9 cellular contexts compared by ENCODE assay signal in the genomic region with DNA sequence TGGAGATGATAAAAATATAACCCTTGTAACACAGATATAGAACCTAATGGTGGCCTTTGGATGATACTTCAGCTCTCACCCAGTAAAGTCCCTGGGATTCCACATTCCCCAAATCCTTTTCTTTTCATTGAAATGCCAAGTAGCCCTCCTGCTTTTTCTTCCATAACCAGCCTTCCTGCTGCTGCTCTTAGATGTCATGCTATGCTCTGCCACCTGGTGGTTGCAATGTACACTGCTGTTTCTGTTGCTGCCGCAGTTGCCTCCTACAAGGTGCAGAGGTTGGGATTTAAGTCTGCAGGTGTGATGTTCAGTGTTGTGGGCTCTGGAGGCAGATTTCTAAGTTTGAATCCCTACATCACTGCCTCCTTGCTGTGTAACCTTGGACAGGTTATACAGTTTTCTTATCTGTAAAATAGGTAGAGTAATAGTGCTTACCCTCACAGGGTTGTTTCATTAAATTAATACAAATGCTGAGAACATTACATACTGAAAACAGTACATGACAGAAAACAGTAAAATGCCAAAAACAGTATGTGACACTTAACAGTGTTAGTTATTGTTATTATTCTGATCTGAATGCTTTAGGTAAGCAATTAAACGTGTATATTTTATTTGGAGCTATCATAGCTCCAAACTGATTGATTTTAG.
DNase-seq lines count a peak whose midpoint lies in the region; ATAC-seq and TF ChIP-seq lines count a peak whose summit lies in the region.
"Had no signal": no experiment of that assay in that cellular context is flagged by ENCODE, and none has a peak within 500 bp of the region (broad histone marks: within the 10 kb centered on the region; RNA-seq: fewer than 3 reads in every experiment).

No MANE protein-coding gene starts in this region.

- peak; percentile 59 to 70 (median 63) for DNase-seq in CD4-positive, alpha-beta memory T cell
- DNase-seq in KG1 (lab: John Stamatoyannopoulos, UW) (peak; percentile 13), PC-9 (peak; percentile 57 to 74), fibroblast of mammary gland (ENCODE audit: low read depth) (peak; percentile 82)
- DNase-seq in activated T-cell treated with anti-CD3 and anti-CD28 coated beads, Interleukin-2, amount 50 U/mL, for 24 hours, result peak; percentile 75
- DNase-seq in stimulated activated naive CD8-positive, alpha-beta T cell treated with anti-CD3 and anti-CD28 coated beads, Interleukin-15, amount 100 ng/mL, for 72 hours, result peak; percentile 57 to 68

- no peak for TF ChIP-seq EP300 in neural cell (conservative IDR thresholded peaks at IDR 0.05; ENCODE audit: poor library complexity, severe bottlenecking)

- peak; percentile 80 for TF ChIP-seq RAD21 in neural cell (conservative IDR thresholded peaks at IDR 0.05)

- H3K27ac Mint-ChIP-seq in CD4-positive, alpha-beta memory T cell, result no peak overlapping the region
- H3K27ac Mint-ChIP-seq in activated T-cell treated with anti-CD3 and anti-CD28 coated beads, Interleukin-2, amount 50 U/mL, for 24 hours, result no peak overlapping the region
- no peak overlapping the region for H3K27ac Mint-ChIP-seq in stimulated activated naive CD8-positive, alpha-beta T cell treated with anti-CD3 and anti-CD28 coated beads, Interleukin-15, amount 100 ng/mL, for 72 hours
- H3K27ac Mint-ChIP-seq: T-helper 1 cell treated with Interleukin-12 subunit alpha and Interleukin-12 subunit beta and Interleukin-4 antibody, amounts not matched to agents 30 μg/mL and 1 μg/mL, for 36 hours had no signal

- peaks cover 20% of the 10 kb centered on the region; the same call in 1 of the 2 replicates for H4K20me1 ChIP-seq in PC-9 (ENCODE audit: insufficient read depth)
- no peaks in the 10 kb centered on the region for H4K20me1 ChIP-seq in neural cell (ENCODE audit: insufficient read depth)

- peaks cover 4% of the 10 kb centered on the region for H3K4me1 ChIP-seq in CD4-positive, alpha-beta memory T cell (ENCODE audit: insufficient read depth, low read length)
- no peaks in the 10 kb centered on the region for H3K4me1 ChIP-seq in PC-9 (replicated peaks; ENCODE audit: insufficient read depth)

- H3K27me3 Mint-ChIP-seq in CD4-positive, alpha-beta memory T cell, result no peaks in the 10 kb centered on the region
- no peaks in the 10 kb centered on the region for H3K27me3 Mint-ChIP-seq in activated T-cell treated with anti-CD3 and anti-CD28 coated beads, Interleukin-2, amount 50 U/mL, for 24 hours
- H3K27me3 Mint-ChIP-seq in stimulated activated naive CD8-positive, alpha-beta T cell treated with anti-CD3 and anti-CD28 coated beads, Interleukin-15, amount 100 ng/mL, for 72 hours, result no peaks in the 10 kb centered on the region

- H3K27me3 ChIP-seq in CD4-positive, alpha-beta memory T cell (ENCODE audit: insufficient read depth, low read length), result no peaks in the 10 kb centered on the region
- H3K27me3 ChIP-seq in PC-9 (ENCODE audit: insufficient read depth, low read depth) (no peaks in the 10 kb centered on the region), neural cell (ENCODE audit: insufficient read depth, low read depth, low read length) (no peaks in the 10 kb centered on the region)

- no peak overlapping the region for H3K4me3 ChIP-seq in CD4-positive, alpha-beta memory T cell (ENCODE audit: low read length in 2 of 2)
- no peak overlapping the region for H3K4me3 ChIP-seq in PC-9
- H3K4me3 ChIP-seq in fibroblast of mammary gland (ENCODE audit: control insufficient read depth, low read depth, low read length), result no peak overlapping the region
- H3K4me3 ChIP-seq in neural cell (ENCODE audit: low read length), result no peak overlapping the region

- H3K36me3 Mint-ChIP-seq in CD4-positive, alpha-beta memory T cell, result no peaks in the 10 kb centered on the region
- H3K36me3 Mint-ChIP-seq in activated T-cell treated with anti-CD3 and anti-CD28 coated beads, Interleukin-2, amount 50 U/mL, for 24 hours (ENCODE audit: low read depth), result no peaks in the 10 kb centered on the region

- TF ChIP-seq CTCF in PC-9 (conservative IDR thresholded peaks at IDR 0.05) (peak; percentile 93), fibroblast of mammary gland (conservative IDR thresholded peaks at IDR 0.05; ENCODE audit: control insufficient read depth, insufficient read depth, low read depth, low read length) (peak; percentile 99), neural cell (IDR thresholded peaks at IDR 0.05; ENCODE audit: poor library complexity, severe bottlenecking) (peak; percentile 86)

- POLR2A ChIA-PET in CD4-positive, alpha-beta memory T cell (lab: Charles Lee; ENCODE audit: partially characterized antibody), result interaction anchor here (0.9 to 1.5 kb wide), 2 partner anchors 133 to 181 kb away, joined by 3 to 4 read pairs; a partner anchor contains a TSS
- POLR2A ChIA-PET in PC-9 (lab: Charles Lee; ENCODE audit: unreplicated experiment), result no interaction called here

- peaks cover 41% of the 10 kb centered on the region for H3K79me2 ChIP-seq in PC-9 (ENCODE audit: low read depth)
- peaks cover 22% of the 10 kb centered on the region for H3K79me2 ChIP-seq in neural cell (replicated peaks; ENCODE audit: insufficient read depth, low read length)

- no peaks in the 10 kb centered on the region for H3K9me3 Mint-ChIP-seq in CD4-positive, alpha-beta memory T cell
- H3K9me3 Mint-ChIP-seq in activated T-cell treated with anti-CD3 and anti-CD28 coated beads, Interleukin-2, amount 50 U/mL, for 24 hours, result no peaks in the 10 kb centered on the region
- no peaks in the 10 kb centered on the region for H3K9me3 Mint-ChIP-seq in stimulated activated naive CD8-positive, alpha-beta T cell treated with anti-CD3 and anti-CD28 coated beads, Interleukin-15, amount 100 ng/mL, for 72 hours
- H3K9me3 Mint-ChIP-seq: T-helper 1 cell treated with Interleukin-12 subunit alpha and Interleukin-12 subunit beta and Interleukin-4 antibody, amounts not matched to agents 30 μg/mL and 1 μg/mL, for 36 hours had no signal

- H3K9me2 ChIP-seq in PC-9 (ENCODE audit: insufficient read depth) (0 out of 2 replicates have a peak, but pooled peaks cover 3% of the 10 kb centered on the region), neural cell (ENCODE audit: insufficient read depth, low read length) (no peaks in the 10 kb centered on the region)

- H3F3A ChIP-seq in PC-9 (ENCODE audit: insufficient read depth, low read depth), result peaks cover 9% of the 10 kb centered on the region; the same call in 1 of the 2 replicates
- peaks cover 4% of the 10 kb centered on the region for H3F3A ChIP-seq in neural cell (ENCODE audit: insufficient read depth, low read length, poor library complexity, severe bottlenecking)

- no TSS peak for BruUV-seq in PC-9 (replicated peaks; lab: Mats Ljungman, UMichigan)

- no peaks in the 10 kb centered on the region for H3K36me3 ChIP-seq in CD4-positive, alpha-beta memory T cell (ENCODE audit: insufficient read depth, low read length)
- H3K36me3 ChIP-seq in PC-9 (ENCODE audit: low read depth), result no peaks in the 10 kb centered on the region
- no peaks in the 10 kb centered on the region for H3K36me3 ChIP-seq in neural cell (ENCODE audit: insufficient read depth, low read length)

- H3K4me1 Mint-ChIP-seq in CD4-positive, alpha-beta memory T cell, result peaks cover 0 to 3% (median 0%) of the 10 kb centered on the region in 4 donors
- H3K4me1 Mint-ChIP-seq in activated T-cell treated with anti-CD3 and anti-CD28 coated beads, Interleukin-2, amount 50 U/mL, for 24 hours (ENCODE audit: low read depth), result no peaks in the 10 kb centered on the region
- H3K4me1 Mint-ChIP-seq in stimulated activated naive CD8-positive, alpha-beta T cell treated with anti-CD3 and anti-CD28 coated beads, Interleukin-15, amount 100 ng/mL, for 72 hours, result no peaks in the 10 kb centered on the region

- intact Hi-C loops in CD4-positive, alpha-beta memory T cell (cut with micrococcal nuclease), result loop anchor here (1.0 to 5.0 kb wide), 4 partner anchors 61 to 181 kb away; a partner anchor contains a TSS
- intact Hi-C loops in PC-9 (cut with micrococcal nuclease; ENCODE audit: unreplicated experiment), result loop anchor here (1.0 to 2.0 kb wide), 4 partner anchors 64 to 268 kb away; a partner anchor contains a TSS

- peak; percentile 81 for ATAC-seq in GM21381 (IDR thresholded peaks at IDR 0.05; ENCODE audit: unreplicated experiment)
- peak; percentile 76 for ATAC-seq in stimulated activated naive CD8-positive, alpha-beta T cell treated with anti-CD3 and anti-CD28 coated beads, Interleukin-15, amount 100 ng/mL, for 72 hours

- no peak overlapping the region for H3K27ac ChIP-seq in CD4-positive, alpha-beta memory T cell (ENCODE audit: low read depth, low read length)
- no peak overlapping the region for H3K27ac ChIP-seq in PC-9
- H3K27ac ChIP-seq in neural cell (ENCODE audit: low read length), result no peak overlapping the region

- H3K4me2 ChIP-seq in PC-9 (no peak overlapping the region), neural cell (ENCODE audit: low read length) (peak overlapping the region; percentile 5)

- H3K4me3 Mint-ChIP-seq in CD4-positive, alpha-beta memory T cell, result no peak overlapping the region
- no peak overlapping the region for H3K4me3 Mint-ChIP-seq in activated T-cell treated with anti-CD3 and anti-CD28 coated beads, Interleukin-2, amount 50 U/mL, for 24 hours
- H3K4me3 Mint-ChIP-seq in stimulated activated naive CD8-positive, alpha-beta T cell treated with anti-CD3 and anti-CD28 coated beads, Interleukin-15, amount 100 ng/mL, for 72 hours, result no peak overlapping the region
- H3K4me3 Mint-ChIP-seq: T-helper 1 cell treated with Interleukin-12 subunit alpha and Interleukin-12 subunit beta and Interleukin-4 antibody, amounts not matched to agents 30 μg/mL and 1 μg/mL, for 36 hours had no signal

- H2AFZ ChIP-seq in PC-9, result no peak overlapping the region
- no peak overlapping the region for H2AFZ ChIP-seq in neural cell (ENCODE audit: low read depth, low read length)

- CTCF ChIA-PET in CD4-positive, alpha-beta memory T cell (lab: Charles Lee; ENCODE audit: partially characterized antibody), result interaction anchor here (0.8 to 6.0 kb wide), 23 partner anchors 10 to 256 kb away, joined by 3 to 159 read pairs (median 4); a partner anchor contains a TSS
- CTCF ChIA-PET in PC-9 (lab: Charles Lee), result interaction anchor here (0.7 to 1.4 kb wide), 2 partner anchors 16 to 181 kb away, joined by 3 to 5 read pairs; no protein-coding TSS in a partner anchor

- H3K9me3 ChIP-seq in CD4-positive, alpha-beta memory T cell (ENCODE audit: control insufficient read depth in 1 of 2, low read length in 2 of 2), result no peaks in the 10 kb centered on the region
- H3K9me3 ChIP-seq in PC-9 (ENCODE audit: insufficient read depth, low read depth), result no peaks in the 10 kb centered on the region
- H3K9me3 ChIP-seq in neural cell (ENCODE audit: low read length), result no peaks in the 10 kb centered on the region

- no peak overlapping the region for H3K9ac ChIP-seq in neural cell (ENCODE audit: low read length)

TF ChIP-seq in neural cell, 6 proteins besides CTCF, POLR2A, EP300 and RAD21 (continues in another document):
- TF ChIP-seq EZH2 (IDR thresholded peaks at IDR 0.05; ENCODE audit: borderline replicate concordance, insufficient read depth, low read length, poor library complexity, severe bottlenecking) (no peak), MXI1 (conservative IDR thresholded peaks at IDR 0.05; ENCODE audit: poor library complexity, severe bottlenecking) (no peak)

Comparison
In these comparisons a context has a peak if more than half of its experiments do, and no peak if none do; other contexts are left out.
1. DNase-seq: peak in every context shown above with its lines; median percentile 82 in fibroblast of mammary gland; 75 in activated T-cell treated with anti-CD3 and anti-CD28 coated beads, Interleukin-2, amount 50 U/mL, for 24 hours; 66 in PC-9; 63 in CD4-positive, alpha-beta memory T cell; 62 in stimulated activated naive CD8-positive, alpha-beta T cell treated with anti-CD3 and anti-CD28 coated beads, Interleukin-15, amount 100 ng/mL, for 72 hours; 13 in KG1.